24 cellular contexts compared by ENCODE assay signal in the genomic region with DNA sequence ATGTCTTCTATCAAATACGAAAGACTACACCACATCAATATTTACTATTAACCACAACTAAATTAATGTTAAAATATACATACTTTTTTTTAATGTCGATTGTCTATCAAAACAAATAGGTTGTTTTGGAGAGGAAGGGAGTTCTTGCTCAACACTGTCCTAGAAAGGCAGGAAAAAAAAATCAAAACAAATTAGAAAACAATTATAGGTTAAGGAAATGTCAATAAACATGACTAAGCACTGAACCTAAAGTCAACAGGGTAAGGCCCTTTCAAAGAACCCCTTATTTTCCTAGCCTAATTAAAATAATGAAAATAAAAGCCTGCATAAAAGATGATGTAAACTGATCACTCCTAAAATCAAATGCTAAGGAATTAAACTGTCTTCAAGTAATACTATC. TPM values are rescaled to one million over a fixed set of nuclear protein-coding genes. Genes with fewer than 3 reads are reported as not detected.
DNase-seq lines count a peak whose midpoint lies in the region; FAIRE-seq lines count a peak whose summit lies in the region.
"Had no signal": no experiment of that assay in that cellular context is flagged by ENCODE, and none has a peak within 500 bp of the region (broad histone marks: within the 10 kb centered on the region; RNA-seq: fewer than 3 reads in every experiment).

No MANE protein-coding gene starts in this region.

- H3K27ac ChIP-seq in CD4-positive, alpha-beta memory T cell (ENCODE audit: low read depth, low read length): no peak overlapping the region
- no peak overlapping the region for H3K27ac ChIP-seq in mesendoderm (ENCODE audit: low read depth, low read length)
- H3K27ac ChIP-seq: 22Rv1; BLaER1 treated with 17β-estradiol and CSF1 and Interleukin-3, amounts not matched to agents 10 nM and 100 nM had no signal

- DNase-seq in DMS53 (lab: John Stamatoyannopoulos, UW): peak; percentile 45
- DNase-seq in DMS53 treated with DMSO at 0.1 percent for 48 hours (lab: John Stamatoyannopoulos, UW; ENCODE audit: unreplicated experiment): no peak
- peak; percentile 38 for DNase-seq in NCI-H748 treated with DMSO at 0.1 percent for 48 hours (lab: John Stamatoyannopoulos, UW)
- DNase-seq in RCC 7860 (ENCODE audit: low spot score): peak; percentile 1
- DNase-seq in CD4-positive, alpha-beta memory T cell: no peak
- no peak for DNase-seq in COLO829 (ENCODE audit: low spot score)
- no peak for DNase-seq in DMS114 treated with DMSO at 0.1 percent for 48 hours (lab: John Stamatoyannopoulos, UW; ENCODE audit: unreplicated experiment)
- DNase-seq in mesendoderm: no peak
- DNase-seq: Calu3; CD8-positive, alpha-beta T cell; DMS79; HFFc6; NCI-H1092 treated with DMSO at 0.1 percent for 48 hours; NCI-H2029 treated with DMSO at 0.1 percent for 48 hours; NCI-H446; NCI-H526; OCI-M1; RPMI8226; SHP77 treated with DMSO at 0.1 percent for 48 hours; SW 1271; T-helper 17 cell had no signal

- no peaks in the 10 kb centered on the region for H3K36me3 ChIP-seq in CD4-positive, alpha-beta memory T cell (ENCODE audit: insufficient read depth, low read length)
- H3K36me3 ChIP-seq in mesendoderm (ENCODE audit: control insufficient read depth, insufficient read depth, low read length): no peaks in the 10 kb centered on the region

- peaks cover 15 to 44% of the 10 kb centered on the region in 2 donors for H3K36me3 Mint-ChIP-seq in CD4-positive, alpha-beta memory T cell

- 100% methylated on average over 1 of the region's 2 CpGs for WGBS in mesendoderm (ENCODE audit: extremely low coverage, insufficient coverage, low lambda C conversion rate)

- intact Hi-C loops in CD4-positive, alpha-beta memory T cell (cut with micrococcal nuclease): loop anchor here (5.0 kb wide), 2 partner anchors 307 to 1028 kb away; a partner anchor contains a TSS

- no peak overlapping the region for H4K8ac ChIP-seq in mesendoderm (ENCODE audit: low read depth, low read length)

- no peaks in the 10 kb centered on the region for H3K27me3 Mint-ChIP-seq in CD4-positive, alpha-beta memory T cell
- H3K27me3 Mint-ChIP-seq: T-helper 17 cell had no signal

- H3K79me2 ChIP-seq in mesendoderm (ENCODE audit: control insufficient read depth, insufficient read depth, low read length): peaks cover 26% of the 10 kb centered on the region

- no peak overlapping the region for H3K4ac ChIP-seq in mesendoderm (ENCODE audit: low read depth, low read length)

- no peak overlapping the region for H3K18ac ChIP-seq in mesendoderm (ENCODE audit: low read length)

- POLR2A ChIA-PET in CD4-positive, alpha-beta memory T cell (lab: Charles Lee; ENCODE audit: partially characterized antibody): no interaction called here

- peaks cover 34% of the 10 kb centered on the region for H3K4me1 ChIP-seq in CD4-positive, alpha-beta memory T cell (ENCODE audit: insufficient read depth, low read length)
- H3K4me1 ChIP-seq in mesendoderm (ENCODE audit: control insufficient read depth, low read depth, low read length): peaks cover 5% of the 10 kb centered on the region

- H3K79me1 ChIP-seq in mesendoderm (ENCODE audit: low read length): peaks cover 8% of the 10 kb centered on the region

- no peak overlapping the region for H3K4me3 ChIP-seq in CD4-positive, alpha-beta memory T cell (ENCODE audit: low read length in 2 of 2)
- no peak overlapping the region for H3K4me3 ChIP-seq in mesendoderm (ENCODE audit: low read length)
- H3K4me3 ChIP-seq: K562 had no signal

- H3K9ac ChIP-seq in mesendoderm (ENCODE audit: low read length): no peak overlapping the region

- no peak overlapping the region for H3K4me2 ChIP-seq in mesendoderm (ENCODE audit: low read length)

- no peak overlapping the region for H3K56ac ChIP-seq in mesendoderm (ENCODE audit: low read length)

- no peaks in the 10 kb centered on the region for H3K27me3 ChIP-seq in CD4-positive, alpha-beta memory T cell (ENCODE audit: insufficient read depth, low read length)
- H3K27me3 ChIP-seq in mesendoderm (ENCODE audit: insufficient read depth, low read length, poor library complexity): no peaks in the 10 kb centered on the region
- H3K27me3 ChIP-seq: BLaER1 treated with 17β-estradiol and CSF1 and Interleukin-3, amounts not matched to agents 10 nM and 100 nM had no signal

- H3K4me1 Mint-ChIP-seq in CD4-positive, alpha-beta memory T cell: peaks cover 23 to 43% (median 34%) of the 10 kb centered on the region in 4 donors

- no peak overlapping the region for H2BK5ac ChIP-seq in mesendoderm (ENCODE audit: low read length)

- no peaks in the 10 kb centered on the region for H3K9me3 ChIP-seq in CD4-positive, alpha-beta memory T cell (ENCODE audit: control insufficient read depth in 1 of 2, low read length in 2 of 2)
- H3K9me3 ChIP-seq: BLaER1 treated with 17β-estradiol and CSF1 and Interleukin-3, amounts not matched to agents 10 nM and 100 nM had no signal

- CTCF ChIA-PET in CD4-positive, alpha-beta memory T cell (lab: Charles Lee; ENCODE audit: partially characterized antibody): no interaction called here

- no peaks in the 10 kb centered on the region for H3K9me3 Mint-ChIP-seq in CD4-positive, alpha-beta memory T cell
- H3K9me3 Mint-ChIP-seq: CD8-positive, alpha-beta T cell had no signal

- no peak overlapping the region for H3K23ac ChIP-seq in mesendoderm (ENCODE audit: low read length)

- no peak overlapping the region for H3K4me3 Mint-ChIP-seq in CD4-positive, alpha-beta memory T cell
- H3K4me3 Mint-ChIP-seq: CD8-positive, alpha-beta T cell; HFFc6; T-helper 17 cell had no signal

- no peak overlapping the region for H2BK120ac ChIP-seq in mesendoderm (ENCODE audit: low read depth, low read length)

- no peak overlapping the region for H3K27ac Mint-ChIP-seq in CD4-positive, alpha-beta memory T cell
- H3K27ac Mint-ChIP-seq: CD8-positive, alpha-beta T cell; HFFc6; T-helper 17 cell had no signal

- H2BK15ac ChIP-seq in mesendoderm (replicated peaks; ENCODE audit: low read depth): no peak overlapping the region

- H4K5ac ChIP-seq in mesendoderm (ENCODE audit: low read length): no peak overlapping the region

- FAIRE-seq in RCC 7860 (lab: Jason Lieb, UNC): no peak
- FAIRE-seq: K562 had no signal

- no peak overlapping the region for H2AK5ac ChIP-seq in mesendoderm (ENCODE audit: low read length)

RNA-seq across cellular contexts. Expression of a gene that starts 2.8 kb away (rescaled TPM):
- total RNA-seq in CD4-positive, alpha-beta memory T cell: 10 to 100 TPM in 1 of 2 experiments, 1 to 10 TPM in 1; 9.9 to 13.1 TPM
- polyA plus RNA-seq in CD4-positive, alpha-beta memory T cell: 1 to 10 TPM; 3.6 to 7.8 TPM
- polyA plus RNA-seq in mesendoderm (2013, experiment 1 of 2): 11.6 TPM
- 11.7 TPM for polyA plus RNA-seq in mesendoderm (2013, experiment 2 of 2)

RNA-seq across cellular contexts. Expression of a gene that starts 3.1 kb away (rescaled TPM):
- total RNA-seq in CD4-positive, alpha-beta memory T cell: 10 to 100 TPM; 59.7 to 62.0 TPM
- polyA plus RNA-seq in CD4-positive, alpha-beta memory T cell: 100 to 1,000 TPM; 119 to 139 TPM
- polyA plus RNA-seq in mesendoderm (2013, experiment 1 of 2): 79.6 TPM
- polyA plus RNA-seq in mesendoderm (2013, experiment 2 of 2): 77.1 TPM

RNA-seq across cellular contexts. Expression of a gene that starts 41.8 kb away (rescaled TPM):
- total RNA-seq in CD4-positive, alpha-beta memory T cell: 1 to 10 TPM; 1.7 to 1.8 TPM
- polyA plus RNA-seq in CD4-positive, alpha-beta memory T cell: 1 to 10 TPM in 1 of 2 donors, not detected in 1; 3.0 TPM
- 10.2 TPM for polyA plus RNA-seq in mesendoderm (2013, experiment 1 of 2)
- polyA plus RNA-seq in mesendoderm (2013, experiment 2 of 2): 9.7 TPM

Comparison
In these comparisons a context has a peak if more than half of its experiments do, and no peak if none do; other contexts are left out.
1. DNase-seq: peak in DMS53 (single experiment), NCI-H748 treated with DMSO at 0.1 percent for 48 hours (single experiment) and RCC 7860 (single experiment); none in DMS53 treated with DMSO at 0.1 percent for 48 hours (single experiment), CD4-positive, alpha-beta memory T cell (0 of 5), COLO829 (single experiment), DMS114 treated with DMSO at 0.1 percent for 48 hours (single experiment) and mesendoderm (single experiment).